Comparison of ENCODE assay signal across 19 cellular contexts in the genomic region with DNA sequence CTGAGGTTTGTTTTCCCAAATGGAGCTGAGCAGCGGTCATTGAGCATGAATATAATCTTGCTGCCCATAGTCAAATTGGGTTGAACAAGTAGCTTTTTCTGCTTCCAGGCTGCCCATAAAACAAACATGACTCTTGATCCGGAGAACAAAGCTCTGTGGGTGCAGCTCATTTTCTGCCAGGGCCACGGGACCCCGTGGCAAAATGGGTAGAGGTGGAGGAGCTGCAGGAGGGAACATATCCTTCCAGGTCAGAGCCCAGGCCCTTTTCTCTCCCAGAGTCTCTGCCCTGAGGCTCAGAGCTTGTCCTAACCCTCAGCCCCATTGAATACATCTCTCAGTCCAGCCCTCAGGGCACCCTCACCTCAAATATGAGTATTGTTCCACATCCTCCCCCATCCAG.
DNase-seq lines count a peak whose midpoint lies in the region; ATAC-seq and TF ChIP-seq lines count a peak whose summit lies in the region.
"Had no signal": no experiment of that assay in that cellular context is flagged by ENCODE, and none has a peak within 500 bp of the region (broad histone marks: within the 10 kb centered on the region; RNA-seq: fewer than 3 reads in every experiment).

No MANE protein-coding gene starts in this region.

- H3K27ac ChIP-seq in coronary artery, result no peak overlapping the region
- H3K27ac ChIP-seq: SK-N-MC had no signal

- no peak overlapping the region for H3K4me3 ChIP-seq in coronary artery
- H3K4me3 ChIP-seq: A549, SK-N-MC had no signal

- TF ChIP-seq CTCF in coronary artery (IDR thresholded peaks at IDR 0.05), result no peak

- ATAC-seq in left lobe of liver (peak; percentile 43), HG03460 (IDR thresholded peaks at IDR 0.05; ENCODE audit: unreplicated experiment) (no peak)
- ATAC-seq: A549; CD8-positive, alpha-beta T cell had no signal

- DNase-seq in GM03348 (ENCODE audit: low spot score) (peak; percentile 1), coronary artery (ENCODE audit: low spot score) (peak; percentile 31), left lobe of liver (ENCODE audit: low spot score) (no peak), ureter (ENCODE audit: low spot score) (peak; percentile 27), GM19240 (ENCODE audit: insufficient read length, low spot score) (no peak)
- DNase-seq in central memory CD4-positive, alpha-beta T cell, result no peak
- DNase-seq: C1 segment of cervical spinal cord; CD8-positive, alpha-beta T cell; H7; KBM-7; MM.1S; NCI-H2029; NCI-H446; NCI-H524 treated with DMSO at 0.1 percent for 48 hours; NCI-H774; SIG-M5 had no signal

Comparison
In these comparisons a context has a peak if more than half of its experiments do, and no peak if none do; other contexts are left out.
1. DNase-seq: peak in GM03348 (single experiment), coronary artery (single experiment) and ureter (single experiment); none in left lobe of liver (single experiment), central memory CD4-positive, alpha-beta T cell (single experiment) and GM19240 (single experiment).